1 cellular context compared by ENCODE assay signal in genomic region chr12:132582058-132582420, GRCh38.
TF ChIP-seq lines count a peak whose summit lies in the region.

No MANE protein-coding gene starts in this region.

TF ChIP-seq in HepG2, 621 proteins besides CTCF, POLR2A, EP300 and RAD21:
- no peak for TF ChIP-seq HMGXB3 (CRISPR knock-in tag; IDR thresholded peaks at IDR 0.05; ENCODE audit: borderline replicate concordance)
- TF ChIP-seq ZNF275 (CRISPR knock-in tag; IDR thresholded peaks at IDR 0.05; ENCODE audit: borderline replicate concordance), result no peak
- TF ChIP-seq ZNF549 (CRISPR knock-in tag; IDR thresholded peaks at IDR 0.05), result no peak
- TF ChIP-seq ZSCAN30 (CRISPR knock-in tag; IDR thresholded peaks at IDR 0.05), result no peak
- TF ChIP-seq RBM22 (optimal IDR thresholded peaks at IDR 0.05; ENCODE audit: low read length), result peak; percentile 39
- no peak for TF ChIP-seq IRF1 (CRISPR knock-in tag; IDR thresholded peaks at IDR 0.05; ENCODE audit: low read depth)
